Comparison of ENCODE assay signal across 8 cellular contexts in genomic region chr10:80046629-80047441, GRCh38. TPM values are rescaled to one million over a fixed set of nuclear protein-coding genes. Genes with fewer than 3 reads are reported as not detected.
A peak's percentile ranks its signal among the peaks of the same experiment; 100 is the strongest.
DNase-seq lines count a peak whose midpoint lies in the region; ATAC-seq lines count a peak whose summit lies in the region.

No MANE protein-coding gene starts in this region.

- H3K9me3 Mint-ChIP-seq in central memory CD8-positive, alpha-beta T cell, result no peaks in the 10 kb centered on the region

- no peaks in the 10 kb centered on the region for H3K36me3 Mint-ChIP-seq in central memory CD8-positive, alpha-beta T cell (ENCODE audit: insufficient read depth)

- no peak overlapping the region for H3K4me3 Mint-ChIP-seq in central memory CD8-positive, alpha-beta T cell

- H3K27me3 Mint-ChIP-seq in central memory CD8-positive, alpha-beta T cell, result no peaks in the 10 kb centered on the region

- H3K4me1 Mint-ChIP-seq in central memory CD8-positive, alpha-beta T cell, result no peaks in the 10 kb centered on the region

- H3K27ac Mint-ChIP-seq in central memory CD8-positive, alpha-beta T cell (ENCODE audit: low read depth), result no peak overlapping the region

- DNase-seq in NCI-H1092 treated with DMSO at 0.1 percent for 48 hours (lab: John Stamatoyannopoulos, UW), result peak; percentile 29
- no peak for DNase-seq in NCI-H1092 (lab: John Stamatoyannopoulos, UW)
- DNase-seq in NCI-H2029 treated with DMSO at 0.1 percent for 48 hours (lab: John Stamatoyannopoulos, UW), result peak; percentile 1
- peak; percentile 76 for DNase-seq in activated CD4-positive, CD25-positive, alpha-beta regulatory T cell treated with anti-CD3 and anti-CD28 coated beads, Interleukin-2, amount 50 U/mL, for 72 hours
- DNase-seq in central memory CD8-positive, alpha-beta T cell (ENCODE audit: low spot score in 2 of 2), result peak; percentile 36 to 44
- peak; percentile 76 for DNase-seq in left lobe of liver (ENCODE audit: low spot score)
- DNase-seq in stimulated activated CD4-positive, alpha-beta T cell treated with anti-CD3 and anti-CD28 coated beads, Interleukin-4, amount 100 ng/mL, for 24 hours, result peak; percentile 73

- peak; percentile 71 for ATAC-seq in HG02623 (IDR thresholded peaks at IDR 0.05; ENCODE audit: unreplicated experiment)
- peak; percentile 56 for ATAC-seq in central memory CD8-positive, alpha-beta T cell (replicated peaks; ENCODE audit: extremely low read depth, poor library complexity, severe bottlenecking)
- ATAC-seq in left lobe of liver, result peak; percentile 99

RNA-seq across cellular contexts. Expression of gene TMEM254, which starts 31.6 kb away (rescaled TPM):
- 24.8 TPM for total RNA-seq in left lobe of liver
